23 cellular contexts compared by ENCODE assay signal in genomic region chr20:19926581-19926980, GRCh38.
"Had no signal": no experiment of that assay in that cellular context is flagged by ENCODE, and none has a peak within 500 bp of the region (broad histone marks: within the 10 kb centered on the region; RNA-seq: fewer than 3 reads in every experiment).

No MANE protein-coding gene starts in this region.

- H3K9me3 Mint-ChIP-seq: activated B cell treated with CpG ODN at 0.5 μM for 24 hours; activated CD4-positive, alpha-beta memory T cell treated with anti-CD3 and anti-CD28 coated beads for 36 hours; activated naive CD4-positive, alpha-beta T cell treated with anti-CD3 and anti-CD28 coated beads for 36 hours; activated naive CD8-positive, alpha-beta T cell treated with anti-CD3 and anti-CD28 coated beads, Interleukin-2, amount 10 ng/mL, durations not matched to agents 7 days and 5 days; natural killer cell treated with Interleukin-12 subunit alpha and Interleukin-12 subunit beta and Interleukin-15 and Interleukin-18, amount 100 ng/mL, for 72 hours; stimulated activated effector memory CD8-positive, alpha-beta T cell treated with anti-CD3 and anti-CD28 coated beads, Interleukin-12 subunit alpha, Interleukin-12 subunit beta, amount 100 ng/mL, for 72 hours had no signal

- DNase-seq: activated B cell treated with CpG ODN at 0.5 μM for 24 hours; activated CD4-positive, alpha-beta memory T cell treated with anti-CD3 and anti-CD28 coated beads for 36 hours; activated CD4-positive, alpha-beta T cell treated with anti-CD3 and anti-CD28 coated beads for 48 hours; activated effector memory CD4-positive, alpha-beta T cell treated with Interleukin-2 at 50 U/mL for 16 hours; activated naive CD4-positive, alpha-beta T cell treated with anti-CD3 and anti-CD28 coated beads for 36 hours; activated naive CD8-positive, alpha-beta T cell treated with anti-CD3 and anti-CD28 coated beads, Interleukin-2, amount 10 ng/mL, durations not matched to agents 7 days and 5 days; activated T-cell treated with anti-CD3 and anti-CD28 coated beads, Interleukin-2, amount 50 U/mL, for 48 hours; amygdala; foreskin melanocyte; hippocampal formation; mammary epithelial cell; ovary; psoas muscle; stimulated activated CD4-positive, alpha-beta T cell treated with anti-CD3 and anti-CD28 coated beads, Interleukin-2, amount 100 ng/mL, for 24 hours; stomach; T-helper 9 cell; transverse colon had no signal

- H3K27ac ChIP-seq: epithelial cell of prostate, ovary, psoas muscle, right atrium auricular region, transverse colon, vagina had no signal

- H3K4me3 ChIP-seq: ovary, psoas muscle, right atrium auricular region, skin epidermis, stomach, transverse colon, vagina had no signal

- H3K4me1 Mint-ChIP-seq: activated B cell treated with CpG ODN at 0.5 μM for 24 hours; activated naive CD8-positive, alpha-beta T cell treated with anti-CD3 and anti-CD28 coated beads, Interleukin-2, amount 10 ng/mL, durations not matched to agents 7 days and 5 days; stimulated activated effector memory CD8-positive, alpha-beta T cell treated with anti-CD3 and anti-CD28 coated beads, Interleukin-12 subunit alpha, Interleukin-12 subunit beta, amount 100 ng/mL, for 72 hours had no signal

- H3K4me3 Mint-ChIP-seq: activated B cell treated with CpG ODN at 0.5 μM for 24 hours; activated CD4-positive, alpha-beta memory T cell treated with anti-CD3 and anti-CD28 coated beads for 36 hours; activated naive CD4-positive, alpha-beta T cell treated with anti-CD3 and anti-CD28 coated beads for 36 hours; activated naive CD8-positive, alpha-beta T cell treated with anti-CD3 and anti-CD28 coated beads, Interleukin-2, amount 10 ng/mL, durations not matched to agents 7 days and 5 days; natural killer cell treated with Interleukin-12 subunit alpha and Interleukin-12 subunit beta and Interleukin-15 and Interleukin-18, amount 100 ng/mL, for 72 hours; stimulated activated effector memory CD8-positive, alpha-beta T cell treated with anti-CD3 and anti-CD28 coated beads, Interleukin-12 subunit alpha, Interleukin-12 subunit beta, amount 100 ng/mL, for 72 hours had no signal

- H3K36me3 ChIP-seq: ovary, right atrium auricular region, stomach, transverse colon, vagina had no signal

- H3K9me3 ChIP-seq: ovary, psoas muscle, right atrium auricular region, stomach, transverse colon, vagina had no signal

- H3K27me3 Mint-ChIP-seq: activated B cell treated with CpG ODN at 0.5 μM for 24 hours; activated CD4-positive, alpha-beta memory T cell treated with anti-CD3 and anti-CD28 coated beads for 36 hours had no signal

- H3K36me3 Mint-ChIP-seq: activated CD4-positive, alpha-beta memory T cell treated with anti-CD3 and anti-CD28 coated beads for 36 hours; activated naive CD8-positive, alpha-beta T cell treated with anti-CD3 and anti-CD28 coated beads, Interleukin-2, amount 10 ng/mL, durations not matched to agents 7 days and 5 days; natural killer cell treated with Interleukin-12 subunit alpha and Interleukin-12 subunit beta and Interleukin-15 and Interleukin-18, amount 100 ng/mL, for 72 hours; stimulated activated effector memory CD8-positive, alpha-beta T cell treated with anti-CD3 and anti-CD28 coated beads, Interleukin-12 subunit alpha, Interleukin-12 subunit beta, amount 100 ng/mL, for 72 hours had no signal

- H3K27me3 ChIP-seq: ovary, right atrium auricular region, stomach, transverse colon, vagina had no signal

- ATAC-seq: natural killer cell treated with Interleukin-12 subunit alpha and Interleukin-12 subunit beta and Interleukin-15 and Interleukin-18, amount 100 ng/mL, for 72 hours; psoas muscle; stimulated activated effector memory CD8-positive, alpha-beta T cell treated with anti-CD3 and anti-CD28 coated beads, Interleukin-12 subunit alpha, Interleukin-12 subunit beta, amount 100 ng/mL, for 72 hours had no signal

- H3K27ac Mint-ChIP-seq: activated B cell treated with CpG ODN at 0.5 μM for 24 hours; activated CD4-positive, alpha-beta memory T cell treated with anti-CD3 and anti-CD28 coated beads for 36 hours; activated naive CD4-positive, alpha-beta T cell treated with anti-CD3 and anti-CD28 coated beads for 36 hours; activated naive CD8-positive, alpha-beta T cell treated with anti-CD3 and anti-CD28 coated beads, Interleukin-2, amount 10 ng/mL, durations not matched to agents 7 days and 5 days; natural killer cell treated with Interleukin-12 subunit alpha and Interleukin-12 subunit beta and Interleukin-15 and Interleukin-18, amount 100 ng/mL, for 72 hours; stimulated activated effector memory CD8-positive, alpha-beta T cell treated with anti-CD3 and anti-CD28 coated beads, Interleukin-12 subunit alpha, Interleukin-12 subunit beta, amount 100 ng/mL, for 72 hours had no signal
